In the genomic region with DNA sequence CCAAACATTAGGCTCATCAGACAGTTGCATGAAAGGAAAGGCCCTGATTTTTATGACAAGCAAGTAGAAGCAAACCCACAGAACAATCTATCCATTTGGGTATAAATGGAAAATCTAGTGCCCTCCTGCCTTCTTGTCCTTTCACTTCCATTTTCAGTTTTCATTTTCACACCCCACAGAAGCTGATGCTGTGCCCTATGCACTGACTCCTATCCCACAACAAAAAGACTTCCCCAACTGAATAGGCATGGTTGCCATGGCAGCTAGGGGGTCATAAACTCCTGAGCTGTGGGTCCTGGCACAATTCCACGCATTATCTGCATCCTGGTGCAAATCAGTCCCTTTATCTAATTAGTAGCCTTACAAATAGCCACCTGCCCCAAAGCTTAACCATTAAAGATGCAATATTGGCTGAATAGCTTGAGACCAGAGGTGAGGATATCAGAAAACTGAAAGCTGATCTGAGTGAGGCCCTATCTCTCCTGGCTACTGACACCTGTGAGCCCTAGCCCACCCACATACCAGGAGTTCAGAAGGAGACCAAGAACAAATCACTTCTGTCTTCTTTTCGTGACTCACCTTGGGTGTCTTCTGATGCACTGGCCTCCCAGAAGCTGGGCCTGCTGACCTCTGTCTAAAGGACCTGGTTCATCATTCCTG, we compare ENCODE assay signal across 10 cellular contexts. TPM values are rescaled to one million over a fixed set of nuclear protein-coding genes. Genes with fewer than 3 reads are reported as not detected.
A peak's percentile ranks its signal among the peaks of the same experiment; 100 is the strongest.
DNase-seq lines count a peak whose midpoint lies in the region; ATAC-seq and TF ChIP-seq lines count a peak whose summit lies in the region.
"Had no signal": no experiment of that assay in that cellular context is flagged by ENCODE, and none has a peak within 500 bp of the region (broad histone marks: within the 10 kb centered on the region; RNA-seq: fewer than 3 reads in every experiment).

No MANE protein-coding gene starts in this region.

- DNase-seq in memory B cell (ENCODE audit: low spot score in 2 of 2) (no peak), dorsolateral prefrontal cortex (no peak), NCI-H187 (lab: John Stamatoyannopoulos, UW) (no peak), amniotic stem cell (lab: John Stamatoyannopoulos, UW) (no peak), cerebellar cortex (ENCODE audit: low spot score) (no peak)
- DNase-seq: NCI-H1436 treated with DMSO at 0.1 percent for 48 hours had no signal

- peaks cover 4% of the 10 kb centered on the region for H3K9me3 Mint-ChIP-seq in memory B cell

- intact Hi-C loops in dorsolateral prefrontal cortex (cut with DNase I), result no loop called here

- no peaks in the 10 kb centered on the region for H3K36me3 Mint-ChIP-seq in memory B cell

- H3K4me1 Mint-ChIP-seq in memory B cell, result peaks cover 8% of the 10 kb centered on the region

- no peak overlapping the region for H3K27ac ChIP-seq in dorsolateral prefrontal cortex

- H3K27ac Mint-ChIP-seq in memory B cell, result peak overlapping the region; percentile 29

- H3K27me3 Mint-ChIP-seq in memory B cell, result peaks cover 2% of the 10 kb centered on the region

- no peak overlapping the region for H3K4me3 ChIP-seq in dorsolateral prefrontal cortex

- H3K4me3 Mint-ChIP-seq in memory B cell, result no peak overlapping the region

- H3K27me3 ChIP-seq in dorsolateral prefrontal cortex, result no peaks in the 10 kb centered on the region

- no peak for TF ChIP-seq CTCF in dorsolateral prefrontal cortex (IDR thresholded peaks at IDR 0.05 in 54 of 56, conservative IDR thresholded peaks at IDR 0.05 in 2 of 56; ENCODE audit: low read depth in 1 of 56, partially characterized antibody in 56 of 56)

- peak; percentile 74 for ATAC-seq in GM18873 (IDR thresholded peaks at IDR 0.05; ENCODE audit: low FRiP score, unreplicated experiment)
- ATAC-seq in GM21528 (IDR thresholded peaks at IDR 0.05; ENCODE audit: low FRiP score, unreplicated experiment), result peak; percentile 80
- ATAC-seq in HG03354 (IDR thresholded peaks at IDR 0.05; ENCODE audit: poor library complexity, severe bottlenecking, unreplicated experiment), result peak; percentile 78
- ATAC-seq in memory B cell (ENCODE audit: low read depth), result peak; percentile 57

RNA-seq across cellular contexts. Expression of a gene that starts 34.9 kb away (rescaled TPM):
- total RNA-seq in dorsolateral prefrontal cortex, result 10 to 100 TPM in 16 of 120 experiments, 1 to 10 TPM in 104; 3.3 to 16.5 (median 7.2) TPM
- total RNA-seq: T-helper 1 cell treated with Interleukin-12 subunit alpha and Interleukin-12 subunit beta and Interleukin-4 antibody, amounts not matched to agents 30 ng/mL and 1 ng/mL, for 36 hours had no signal
